ENCODE assay signal across 10 cellular contexts in the genomic region with DNA sequence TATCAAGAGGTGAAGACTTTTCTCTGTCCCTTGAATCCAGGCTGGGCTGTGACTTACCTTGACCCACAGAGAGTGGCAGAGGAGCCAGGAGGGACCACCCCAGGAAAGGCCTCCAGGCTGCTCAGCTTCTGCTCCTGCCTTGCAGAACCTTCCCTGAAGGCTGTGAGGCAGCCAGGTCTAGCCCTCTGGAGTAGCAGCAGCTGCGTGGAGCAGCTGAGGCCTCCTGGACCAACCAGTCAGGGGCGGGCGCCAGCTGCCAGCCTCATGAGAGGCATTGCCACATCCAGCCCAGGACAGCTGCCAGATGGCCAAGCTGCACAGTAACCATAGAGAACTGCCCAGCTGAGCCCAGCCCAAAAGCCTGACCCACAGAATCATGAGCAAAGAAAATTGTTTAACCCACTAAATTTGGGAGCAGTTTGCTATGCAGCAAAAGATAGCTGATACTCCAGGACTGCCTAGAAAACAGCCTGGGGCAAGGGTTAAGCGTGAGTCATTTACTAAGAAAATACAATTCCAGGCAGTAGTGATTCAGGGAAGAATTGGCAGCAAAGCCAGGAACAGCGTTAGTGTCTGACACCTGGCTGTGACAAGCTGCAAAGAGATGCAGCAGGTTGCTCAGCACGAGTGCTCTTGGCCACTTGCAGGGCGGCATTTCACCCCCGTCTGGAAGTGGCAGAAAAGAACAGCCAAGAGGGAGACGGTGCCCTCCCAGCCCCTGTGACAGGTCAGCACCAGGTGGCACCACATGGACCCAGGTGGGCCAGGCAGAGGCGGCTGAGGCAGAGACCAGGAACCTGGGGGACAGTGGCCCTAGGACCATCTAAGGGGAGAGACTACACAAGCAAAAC. TPM values are rescaled to one million over a fixed set of nuclear protein-coding genes. Genes with fewer than 3 reads are reported as not detected.
A peak's percentile ranks its signal among the peaks of the same experiment; 100 is the strongest.
DNase-seq lines count a peak whose midpoint lies in the region; ATAC-seq, FAIRE-seq and TF ChIP-seq lines count a peak whose summit lies in the region.
"Had no signal": no experiment of that assay in that cellular context is flagged by ENCODE, and none has a peak within 500 bp of the region (broad histone marks: within the 10 kb centered on the region; RNA-seq: fewer than 3 reads in every experiment).

No MANE protein-coding gene starts in this region.

- peaks cover 11% of the 10 kb centered on the region for H3K9me3 Mint-ChIP-seq in astrocyte (ENCODE audit: unreplicated experiment)
- no peaks in the 10 kb centered on the region for H3K9me3 Mint-ChIP-seq in immature natural killer cell

- H4K20me1 ChIP-seq in astrocyte (ENCODE audit: insufficient read depth, low read length) (no peaks in the 10 kb centered on the region), MM.1S (ENCODE audit: insufficient read depth, low read length) (no peaks in the 10 kb centered on the region)

- no peak overlapping the region for H3K27ac Mint-ChIP-seq in astrocyte (ENCODE audit: unreplicated experiment)
- H3K27ac Mint-ChIP-seq in immature natural killer cell, result no peak overlapping the region

- no peaks in the 10 kb centered on the region for H3K36me3 Mint-ChIP-seq in astrocyte (ENCODE audit: low read depth, unreplicated experiment)
- H3K36me3 Mint-ChIP-seq in immature natural killer cell, result peaks cover 0 to 4% (median 0%) of the 10 kb centered on the region in 3 donors

- H3K27ac ChIP-seq in astrocyte (ENCODE audit: low read depth, low read length) (no peak overlapping the region), MM.1S (ENCODE audit: low read length) (no peak overlapping the region)
- H3K27ac ChIP-seq: right atrium auricular region had no signal

- no peak for FAIRE-seq in astrocyte (lab: Jason Lieb, UNC)
- no peak for FAIRE-seq in GM12892 (lab: Jason Lieb, UNC)

- H3K4me3 Mint-ChIP-seq in astrocyte (ENCODE audit: unreplicated experiment) (no peak overlapping the region), immature natural killer cell (no peak overlapping the region)

- H3K4me2 ChIP-seq in astrocyte (ENCODE audit: low read length) (no peak overlapping the region), MM.1S (ENCODE audit: low read depth, low read length) (no peak overlapping the region)

- no peaks in the 10 kb centered on the region for H3K9me2 ChIP-seq in MM.1S (replicated peaks; ENCODE audit: insufficient read depth, low read length)

- H3K4me1 Mint-ChIP-seq in astrocyte (ENCODE audit: low read depth, unreplicated experiment) (no peaks in the 10 kb centered on the region), immature natural killer cell (peaks cover 0 to under 1% of the 10 kb centered on the region in 2 donors)

- H3K9me3 ChIP-seq in astrocyte (ENCODE audit: insufficient read depth, low read depth, low read length), result peaks cover 5% of the 10 kb centered on the region
- no peaks in the 10 kb centered on the region for H3K9me3 ChIP-seq in MM.1S (replicated peaks; ENCODE audit: insufficient read depth, low read length)

- no peaks in the 10 kb centered on the region for H3F3A ChIP-seq in MM.1S (ENCODE audit: insufficient read depth, low read length)

- H3K9ac ChIP-seq in astrocyte (ENCODE audit: low read length) (no peak overlapping the region), MM.1S (ENCODE audit: low read length) (no peak overlapping the region)

- no peaks in the 10 kb centered on the region for H3K36me3 ChIP-seq in astrocyte (ENCODE audit: insufficient read depth, low read length)
- no peaks in the 10 kb centered on the region for H3K36me3 ChIP-seq in MM.1S (replicated peaks; ENCODE audit: insufficient read depth, low read length)
- H3K36me3 ChIP-seq: right atrium auricular region had no signal

- peak; percentile 39 for DNase-seq in AG20443 (ENCODE audit: low spot score)
- DNase-seq in HS-5 (ENCODE audit: low read depth), result peak; percentile 25
- DNase-seq in astrocyte (ENCODE audit: low read depth), result peak; percentile 33
- DNase-seq in kidney tubule cell (ENCODE audit: low spot score), result peak; percentile 83
- DNase-seq in immature natural killer cell, result no peak
- no peak for DNase-seq in MM.1S
- no peak for DNase-seq in GM12892 (ENCODE audit: insufficient read length)
- DNase-seq: activated naive CD4-positive, alpha-beta T cell treated with Interleukin-2 at 50 U/mL for 16 hours had no signal

- H3K27me3 ChIP-seq in astrocyte (ENCODE audit: insufficient read depth, low read length) (no peaks in the 10 kb centered on the region), MM.1S (replicated peaks; ENCODE audit: insufficient read depth, low read length) (no peaks in the 10 kb centered on the region)
- H3K27me3 ChIP-seq: right atrium auricular region had no signal

- H3K4me1 ChIP-seq in astrocyte (ENCODE audit: insufficient read depth, low read length) (no peaks in the 10 kb centered on the region), MM.1S (ENCODE audit: low read length) (no peaks in the 10 kb centered on the region)
- H3K4me1 ChIP-seq: right atrium auricular region had no signal

- no peak for ATAC-seq in GM18511 (IDR thresholded peaks at IDR 0.05; ENCODE audit: unreplicated experiment)

- no peak for TF ChIP-seq POLR2A in GM12892 (IDR thresholded peaks at IDR 0.05; ENCODE audit: low read depth, low read length)

- no peak overlapping the region for H3K4me3 ChIP-seq in astrocyte (ENCODE audit: insufficient read depth, low read depth, low read length)
- H3K4me3 ChIP-seq in MM.1S (ENCODE audit: low read length), result no peak overlapping the region
- H3K4me3 ChIP-seq: right atrium auricular region had no signal

- H2AFZ ChIP-seq in astrocyte (ENCODE audit: low read depth, low read length) (no peak overlapping the region), MM.1S (ENCODE audit: low read length) (no peak overlapping the region)

- TF ChIP-seq CTCF in astrocyte (IDR thresholded peaks at IDR 0.05; ENCODE audit: insufficient read depth, low read depth, low read length) (no peak), MM.1S (IDR thresholded peaks at IDR 0.05; ENCODE audit: low read length) (no peak)

- H3K79me2 ChIP-seq in astrocyte (ENCODE audit: insufficient read depth, low read length), result no peaks in the 10 kb centered on the region
- H3K79me2 ChIP-seq in MM.1S (ENCODE audit: low read length), result no peaks in the 10 kb centered on the region

- H3K27me3 Mint-ChIP-seq in astrocyte (ENCODE audit: low read depth, unreplicated experiment) (peaks cover 19% of the 10 kb centered on the region), immature natural killer cell (ENCODE audit: low read depth in 3 of 3) (peaks cover 2 to 9% (median 3%) of the 10 kb centered on the region in 3 donors)

RNA-seq across cellular contexts. Expression of a gene that starts 14.7 kb away (rescaled TPM):
- total RNA-seq in astrocyte, result 2.8 and 3.7 TPM in 2 replicates
- 10 to 100 TPM; 18.9 to 35.8 (median 28.6) TPM for polyA plus RNA-seq in immature natural killer cell
- polyA plus RNA-seq in GM12892 (2012; ENCODE audit: missing spikeins), result 1.0 TPM

RNA-seq across cellular contexts. Expression of a gene that starts 34.5 kb away (rescaled TPM):
- total RNA-seq in astrocyte, result 4.4 and 6.2 TPM in 2 replicates
- polyA plus RNA-seq in immature natural killer cell, result not detected
- not detected for polyA plus RNA-seq in GM12892 (2012; ENCODE audit: missing spikeins)
- total RNA-seq: right atrium auricular region had no signal

Comparison
In these comparisons a context has a peak if more than half of its experiments do, and no peak if none do; other contexts are left out.
1. DNase-seq: peak in AG20443 (single experiment), HS-5 (single experiment), astrocyte (single experiment) and kidney tubule cell (single experiment); none in immature natural killer cell (0 of 3), MM.1S (single experiment) and GM12892 (single experiment).